Comparison of ENCODE assay signal across 11 cellular contexts in the genomic region with DNA sequence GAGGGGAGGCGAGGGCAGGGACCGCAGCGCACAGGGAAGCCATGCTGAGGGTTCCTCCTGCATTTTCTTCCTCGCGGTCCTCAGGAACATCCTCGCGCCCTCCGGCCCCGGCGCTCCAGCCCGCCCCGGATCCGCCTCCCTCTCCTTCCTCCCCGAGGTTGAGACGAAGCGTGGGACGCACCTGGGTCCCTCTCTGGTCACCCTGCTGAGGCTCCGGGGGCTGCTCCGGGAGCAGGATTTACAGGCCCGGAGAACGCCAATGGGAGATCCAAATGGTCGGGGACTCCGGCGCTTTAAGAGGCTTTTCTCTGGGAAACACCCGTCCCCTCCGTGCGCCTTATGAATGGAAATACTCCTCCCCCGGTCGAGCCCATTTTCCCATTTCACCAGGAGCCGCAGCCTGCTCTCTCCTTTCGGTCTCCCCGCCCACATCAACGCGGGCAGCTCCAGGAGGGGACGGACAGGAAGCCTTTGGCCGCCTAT. TPM values are rescaled to one million over a fixed set of nuclear protein-coding genes. Genes with fewer than 3 reads are reported as not detected.
A peak's percentile ranks its signal among the peaks of the same experiment; 100 is the strongest.
DNase-seq lines count a peak whose midpoint lies in the region; ATAC-seq, FAIRE-seq and TF ChIP-seq lines count a peak whose summit lies in the region.
"Had no signal": no experiment of that assay in that cellular context is flagged by ENCODE, and none has a peak within 500 bp of the region (broad histone marks: within the 10 kb centered on the region; RNA-seq: fewer than 3 reads in every experiment).

No MANE protein-coding gene starts in this region.

- no peaks in the 10 kb centered on the region for H3K9me3 ChIP-seq in HepG2 (ENCODE audit: low read length)
- H3K9me3 ChIP-seq: neutrophil had no signal

- TF ChIP-seq RAD21 in HepG2 (CRISPR knock-in tag; IDR thresholded peaks at IDR 0.05), result no peak

- CTCF ChIA-PET in HepG2 (lab: Yijun Ruan, JAX; ENCODE audit: low intra/inter-chr PET ratio, low total read pairs) (no interaction called here), RWPE1 (lab: Yijun Ruan, JAX) (no interaction called here)

- ATAC-seq in HepG2, result no peak; the same call in 2 of the 3 replicates
- no peak for ATAC-seq in HG03025 (IDR thresholded peaks at IDR 0.05; ENCODE audit: low FRiP score, unreplicated experiment)
- ATAC-seq: Panc1 had no signal

- no TSS peak for BruUV-seq in HepG2 (replicated peaks; lab: Mats Ljungman, UMichigan)

- peak overlapping the region; percentile 18; the same call in 1 of the 2 replicates for H3K4me2 ChIP-seq in HepG2 (ENCODE audit: low read depth, low read length)

- H3K27ac ChIP-seq in HepG2 (ENCODE audit: extremely low read length, insufficient read depth, low read length), result no peak overlapping the region
- H3K27ac ChIP-seq in RWPE1, result no peak overlapping the region
- H3K27ac ChIP-seq: neutrophil had no signal

- H4K20me1 ChIP-seq in HepG2 (ENCODE audit: insufficient read depth, low read length), result no peaks in the 10 kb centered on the region

- TF ChIP-seq EP300 in HepG2 (IDR thresholded peaks at IDR 0.05; ENCODE audit: low read depth in 2 of 2, low read length in 2 of 2) (no peak), HepG2 (CRISPR knock-in tag; IDR thresholded peaks at IDR 0.05; ENCODE audit: borderline replicate concordance) (no peak)

- H3K9ac ChIP-seq in HepG2 (ENCODE audit: insufficient read depth, low read depth, low read length), result no peak overlapping the region

- no peak for TF ChIP-seq CTCF in AG10803 (conservative IDR thresholded peaks at IDR 0.05; ENCODE audit: low read length)
- TF ChIP-seq CTCF in HepG2 (CRISPR knock-in tag; IDR thresholded peaks at IDR 0.05), result no peak
- no peak for TF ChIP-seq CTCF in RWPE1 (conservative IDR thresholded peaks at IDR 0.05; ENCODE audit: low read depth)
- TF ChIP-seq CTCF in GM20000 (IDR thresholded peaks at IDR 0.05; ENCODE audit: extremely low read depth, missing control alignments), result no peak

- POLR2A ChIA-PET in HepG2 (lab: Yijun Ruan, JAX), result no interaction called here
- POLR2A ChIA-PET in RWPE1 (lab: Yijun Ruan, JAX; ENCODE audit: low non-redundant PET), result no interaction called here

- no peak for TF ChIP-seq POLR2A in HepG2 (IDR thresholded peaks at IDR 0.05; ENCODE audit: insufficient read depth in 1 of 2, low read depth in 2 of 2, low read length in 2 of 2)

- no peaks in the 10 kb centered on the region for H3K79me2 ChIP-seq in HepG2 (ENCODE audit: insufficient read depth, low read length)

- in situ Hi-C loops in HepG2 (cut with HindIII; ENCODE audit: extremely low pct_ligation_motif_present, low pct_unique_long_range_greater_than_20kb), result no loop called here

- 15% methylated on average over 21 of the region's 36 CpGs for WGBS in HepG2 (ENCODE audit: low lambda C conversion rate)

- H2AFZ ChIP-seq in HepG2 (ENCODE audit: low read length), result no peak overlapping the region

- H3K4me3 ChIP-seq in AG10803 (ENCODE audit: low read length), result 0 out of 2 replicates have a peak overlapping the region, but pooled peaks have one; percentile 20
- no peak overlapping the region; a peak in 1 of 6 replicates for H3K4me3 ChIP-seq in HepG2 (replicated peaks in 1 of 3; ENCODE audit: insufficient read depth in 1 of 3, low read depth in 2 of 3, low read length in 3 of 3)

- intact Hi-C loops in HepG2 (cut with micrococcal nuclease; ENCODE audit: unreplicated experiment), result no loop called here

- no peaks in the 10 kb centered on the region for H3K4me1 ChIP-seq in HepG2 (ENCODE audit: insufficient read depth, low read length)

- H3K27me3 ChIP-seq in HepG2 (ENCODE audit: control insufficient read depth in 1 of 2, insufficient read depth in 2 of 2, low read length in 2 of 2), result peaks cover 1 to 20% of the 10 kb centered on the region in 2 experiments; a peak in 4 of 5 replicates

- DNase-seq in AG10803 (ENCODE audit: low read depth) (no peak), NCI-H2029 (lab: John Stamatoyannopoulos, UW) (peak; percentile 41), astrocyte of the hippocampus (ENCODE audit: low read depth, low spot score) (peak; percentile 39), HepG2 (ENCODE audit: low spot score) (no peak), RWPE1 (ENCODE audit: low spot score) (no peak), GM20000 (ENCODE audit: low spot score) (no peak)
- DNase-seq in stimulated activated CD4-positive, alpha-beta T cell treated with anti-CD3 and anti-CD28 coated beads, Interleukin-2, amount 100 ng/mL, for 48 hours, result no peak
- DNase-seq: activated naive CD8-positive, alpha-beta T cell treated with anti-CD3 and anti-CD28 coated beads, Interleukin-2, amount 10 ng/mL, durations not matched to agents 7 days and 5 days had no signal

- H3K36me3 ChIP-seq in HepG2 (replicated peaks in 1 of 2; ENCODE audit: control insufficient read depth in 1 of 2, insufficient read depth in 2 of 2, low read length in 2 of 2), result no peaks in the 10 kb centered on the region
- H3K36me3 ChIP-seq: neutrophil had no signal

- FAIRE-seq in HepG2 (lab: Jason Lieb, UNC), result no peak

TF ChIP-seq in HepG2, 621 proteins besides CTCF, POLR2A, EP300 and RAD21 (continues in another document):
- no peak for TF ChIP-seq HMGXB4 (CRISPR knock-in tag; IDR thresholded peaks at IDR 0.05; ENCODE audit: borderline replicate concordance in 1 of 2, low read depth in 1 of 2)
- TF ChIP-seq, protein P1, sequence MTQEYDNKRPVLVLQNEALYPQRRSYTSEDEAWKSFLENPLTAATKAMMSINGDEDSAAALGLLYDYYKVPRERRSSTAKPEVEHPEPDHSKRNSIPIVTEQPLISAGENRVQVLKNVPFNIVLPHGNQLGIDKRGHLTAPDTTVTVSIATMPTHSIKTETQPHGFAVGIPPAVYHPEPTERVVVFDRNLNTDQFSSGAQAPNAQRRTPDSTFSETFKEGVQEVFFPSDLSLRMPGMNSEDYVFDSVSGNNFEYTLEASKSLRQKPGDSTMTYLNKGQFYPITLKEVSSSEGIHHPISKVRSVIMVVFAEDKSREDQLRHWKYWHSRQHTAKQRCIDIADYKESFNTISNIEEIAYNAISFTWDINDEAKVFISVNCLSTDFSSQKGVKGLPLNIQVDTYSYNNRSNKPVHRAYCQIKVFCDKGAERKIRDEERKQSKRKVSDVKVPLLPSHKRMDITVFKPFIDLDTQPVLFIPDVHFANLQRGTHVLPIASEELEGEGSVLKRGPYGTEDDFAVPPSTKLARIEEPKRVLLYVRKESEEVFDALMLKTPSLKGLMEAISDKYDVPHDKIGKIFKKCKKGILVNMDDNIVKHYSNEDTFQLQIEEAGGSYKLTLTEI (CRISPR knock-in tag; conservative IDR thresholded peaks at IDR 0.05), result no peak

RNA-seq across cellular contexts. Expression of gene UNC79, which starts 0.4 kb away (rescaled TPM):
- not detected in 2 replicates for total RNA-seq in HepG2 (2016; rRNA removed; fragmentation: Illumina TruSeq; extraction: Trizol)
- total RNA-seq in HepG2 (2016; cell fraction: cytosol; rRNA removed; fragmentation: Illumina TruSeq; extraction: Trizol; ENCODE audit: low read depth), result not detected in 2 replicates
- total RNA-seq in HepG2 (2016; cell fraction: insoluble cytoplasmic fraction; rRNA removed; fragmentation: Illumina TruSeq; extraction: Trizol), result not detected in 2 replicates
- total RNA-seq in HepG2 (2016; cell fraction: membrane; rRNA removed; fragmentation: Illumina TruSeq; extraction: Trizol), result 0.03 TPM in 1 of 2 replicates, not detected in the other
- total RNA-seq in HepG2 (2016; cell fraction: nucleus; rRNA removed; fragmentation: Illumina TruSeq; extraction: Trizol), result not detected in 2 replicates
- under 0.01 and 0.03 TPM in 2 replicates for polyA plus RNA-seq in HepG2 (2011; rRNA removed)
- 0.01 TPM in 1 of 2 replicates, not detected in the other for polyA plus RNA-seq in HepG2 (2011; cell fraction: cytosol; rRNA removed)
- 0.02 and 0.05 TPM in 2 replicates for polyA plus RNA-seq in HepG2 (2011; cell fraction: nucleus; rRNA removed)
- 0.03 TPM in 1 of 2 replicates, not detected in the other for polyA plus RNA-seq in HepG2 (2012)
- polyA plus RNA-seq in HepG2 (2016; cell fraction: cytosol; fragmentation: Illumina TruSeq; extraction: Trizol; ENCODE audit: low read depth), result 0.02 TPM in 1 of 2 replicates, not detected in the other
- polyA plus RNA-seq in HepG2 (2016; cell fraction: insoluble cytoplasmic fraction; fragmentation: Illumina TruSeq; extraction: Trizol; ENCODE audit: low read depth), result 0.03 TPM in 1 of 2 replicates, not detected in the other
- not detected in 2 replicates for polyA plus RNA-seq in HepG2 (2016; cell fraction: membrane; fragmentation: Illumina TruSeq; extraction: Trizol; ENCODE audit: low read depth)
- not detected in 2 replicates for polyA plus RNA-seq in HepG2 (2016; cell fraction: nucleus; fragmentation: Illumina TruSeq; extraction: Trizol; ENCODE audit: insufficient read depth, low read depth)
- 0.06 and 0.09 TPM in 2 replicates for polyA minus RNA-seq in HepG2 (2011; rRNA and poly(A)+ RNA removed; ENCODE audit: low replicate concordance)
- polyA minus RNA-seq in HepG2 (2011; cell fraction: cytosol; rRNA and poly(A)+ RNA removed), result not detected in 2 replicates
- polyA minus RNA-seq in HepG2 (2011; cell fraction: nucleus; rRNA and poly(A)+ RNA removed), result 0.12 and 0.26 TPM in 2 replicates
- total RNA-seq: activated naive CD8-positive, alpha-beta T cell treated with anti-CD3 and anti-CD28 coated beads, Interleukin-2, amount 10 ng/mL, durations not matched to agents 7 days and 5 days had no signal

Comparison
In these comparisons a context has a peak if more than half of its experiments do, and no peak if none do; other contexts are left out.
1. DNase-seq: peak in NCI-H2029 (single experiment) and astrocyte of the hippocampus (single experiment); none in AG10803 (single experiment), HepG2 (single experiment), stimulated activated CD4-positive, alpha-beta T cell treated with anti-CD3 and anti-CD28 coated beads, Interleukin-2, amount 100 ng/mL, for 48 hours (0 of 2), RWPE1 (single experiment) and GM20000 (single experiment).